ENCODE assay signal across 30 cellular contexts in the genomic region with DNA sequence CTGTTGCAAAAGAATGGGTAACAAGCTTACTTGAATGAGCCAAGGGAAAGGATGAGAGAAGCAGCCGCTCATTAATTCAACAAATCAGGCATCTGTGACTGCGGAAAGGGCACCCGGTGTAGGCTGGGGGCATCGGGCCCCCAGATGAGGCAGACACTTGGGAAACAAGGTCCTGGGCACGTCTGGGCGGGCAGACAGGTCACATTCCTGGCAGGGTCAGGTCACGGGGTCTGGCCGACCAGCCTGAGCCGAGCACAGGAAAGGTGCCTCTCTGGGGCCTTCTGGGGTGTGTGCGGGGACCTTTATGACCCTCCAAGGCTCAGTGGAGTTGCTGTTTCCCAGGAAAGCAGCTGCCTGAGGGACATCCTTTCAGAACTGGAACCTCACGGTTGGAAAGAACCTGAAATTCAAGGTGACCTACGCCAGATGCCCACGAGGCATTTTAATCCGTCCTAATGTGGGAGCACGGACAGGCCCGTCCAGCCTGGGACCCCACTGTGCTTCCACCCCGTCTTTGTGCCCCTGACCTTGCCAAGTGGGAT. TPM values are rescaled to one million over a fixed set of nuclear protein-coding genes. Genes with fewer than 3 reads are reported as not detected.
A peak's percentile ranks its signal among the peaks of the same experiment; 100 is the strongest.
DNase-seq lines count a peak whose midpoint lies in the region; ATAC-seq, FAIRE-seq and TF ChIP-seq lines count a peak whose summit lies in the region.
"Had no signal": no experiment of that assay in that cellular context is flagged by ENCODE, and none has a peak within 500 bp of the region (broad histone marks: within the 10 kb centered on the region; RNA-seq: fewer than 3 reads in every experiment).

No MANE protein-coding gene starts in this region.

- H3K4me3 ChIP-seq in kidney (ENCODE audit: low read length in 2 of 2) (no peak overlapping the region), neuronal stem cell (ENCODE audit: low read length in 2 of 2) (no peak overlapping the region)
- H3K4me3 ChIP-seq: adrenal gland, esophagus squamous epithelium, prostate gland, thoracic aorta had no signal

- H2BK120ac ChIP-seq in neuronal stem cell (ENCODE audit: low read depth, low read length) = no peak overlapping the region

- no peak overlapping the region for H2BK12ac ChIP-seq in neuronal stem cell (ENCODE audit: low read length)

- no peak overlapping the region for H3K27ac ChIP-seq in kidney (ENCODE audit: low read depth in 2 of 2, low read length in 2 of 2)
- H3K27ac ChIP-seq in neuronal stem cell (replicated peaks; ENCODE audit: low read length) = no peak overlapping the region
- H3K27ac ChIP-seq: adrenal gland, brain microvascular endothelial cell, esophagus squamous epithelium, prostate gland, thoracic aorta had no signal

- no peaks in the 10 kb centered on the region for H3K79me1 ChIP-seq in neuronal stem cell (ENCODE audit: low read depth, low read length)

- no peak overlapping the region for H3K4me2 ChIP-seq in neuronal stem cell (ENCODE audit: insufficient read depth, low read length, poor library complexity, severe bottlenecking)

- H3K18ac ChIP-seq in neuronal stem cell (ENCODE audit: low read length) = peak overlapping the region; percentile 56

- H4K8ac ChIP-seq in neuronal stem cell (ENCODE audit: low read depth, low read length) = no peak overlapping the region

- H3K36me3 Mint-ChIP-seq in activated CD8-positive, alpha-beta T cell treated with anti-CD3 and anti-CD28 coated beads for 36 hours (ENCODE audit: low read depth) = no peaks in the 10 kb centered on the region
- H3K36me3 Mint-ChIP-seq: stimulated activated naive B cell treated with anti-CD40 and anti-IgM and Interleukin-4, amounts not matched to agents 10 μg/mL and 1 μg/mL and 100 μg/mL, for 72 hours had no signal

- no peak overlapping the region for H3K27ac Mint-ChIP-seq in activated CD8-positive, alpha-beta T cell treated with anti-CD3 and anti-CD28 coated beads for 36 hours
- H3K27ac Mint-ChIP-seq: activated CD4-positive, alpha-beta T cell treated with anti-CD3 and anti-CD28 coated beads, Interleukin-2, amount 10 ng/mL, durations not matched to agents 7 days and 5 days; effector memory CD8-positive, alpha-beta T cell had no signal

- intact Hi-C loops in kidney (cut with DNase I) = no loop called here
- intact Hi-C loops in activated CD8-positive, alpha-beta T cell treated with anti-CD3 and anti-CD28 coated beads for 36 hours (cut with micrococcal nuclease) = no loop called here

- H3K4me1 Mint-ChIP-seq in activated CD8-positive, alpha-beta T cell treated with anti-CD3 and anti-CD28 coated beads for 36 hours (ENCODE audit: low read depth) = no peaks in the 10 kb centered on the region
- H3K4me1 Mint-ChIP-seq: activated CD4-positive, alpha-beta T cell treated with anti-CD3 and anti-CD28 coated beads, Interleukin-2, amount 10 ng/mL, durations not matched to agents 7 days and 5 days had no signal

- no peak for TF ChIP-seq CTCF in kidney (IDR thresholded peaks at IDR 0.05; ENCODE audit: borderline replicate concordance, extremely low read depth, insufficient read depth)
- no peak for TF ChIP-seq CTCF in activated CD8-positive, alpha-beta T cell treated with anti-CD3 and anti-CD28 coated beads for 36 hours (IDR thresholded peaks at IDR 0.05)

- no peak overlapping the region for H3K4ac ChIP-seq in neuronal stem cell (ENCODE audit: low read length)

- H3K4me3 Mint-ChIP-seq in activated CD8-positive, alpha-beta T cell treated with anti-CD3 and anti-CD28 coated beads for 36 hours = no peak overlapping the region
- H3K4me3 Mint-ChIP-seq: activated CD4-positive, alpha-beta T cell treated with anti-CD3 and anti-CD28 coated beads, Interleukin-2, amount 10 ng/mL, durations not matched to agents 7 days and 5 days; effector memory CD8-positive, alpha-beta T cell; nephron; stimulated activated naive B cell treated with anti-CD40 and anti-IgM and Interleukin-4, amounts not matched to agents 10 μg/mL and 1 μg/mL and 100 μg/mL, for 72 hours had no signal

- peaks cover 3% of the 10 kb centered on the region for H3K27me3 Mint-ChIP-seq in activated CD8-positive, alpha-beta T cell treated with anti-CD3 and anti-CD28 coated beads for 36 hours
- H3K27me3 Mint-ChIP-seq: activated CD4-positive, alpha-beta T cell treated with anti-CD3 and anti-CD28 coated beads, Interleukin-2, amount 10 ng/mL, durations not matched to agents 7 days and 5 days had no signal

- DNase-seq in activated T-cell treated with anti-CD3 and anti-CD28 coated beads, Interleukin-2, amount 50 U/mL, for 48 hours = peak; percentile 3 to 10
- DNase-seq in activated T-cell treated with anti-CD3 and anti-CD28 coated beads, Interleukin-2, amount 50 U/mL, for 1 hour = no peak
- DNase-seq in kidney (peak; percentile 81), neuronal stem cell (ENCODE audit: low spot score) (no peak), DMS79 (lab: John Stamatoyannopoulos, UW) (no peak), NCI-H187 (lab: John Stamatoyannopoulos, UW) (no peak)
- DNase-seq in effector CD4-positive, alpha-beta T cell = no peak
- DNase-seq in activated CD8-positive, alpha-beta T cell treated with anti-CD3 and anti-CD28 coated beads for 36 hours = no peak
- DNase-seq: activated CD4-positive, alpha-beta T cell treated with anti-CD3 and anti-CD28 coated beads, Interleukin-2, amount 10 ng/mL, durations not matched to agents 7 days and 5 days; activated T-cell treated with anti-CD3 and anti-CD28 coated beads for 4 hours; BE2C; brain microvascular endothelial cell; effector memory CD8-positive, alpha-beta T cell; esophagus squamous epithelium; kidney glomerular epithelial cell; NCI-H1417 treated with DMSO at 0.1 percent for 48 hours; NCI-H2107; NCI-H510A; small intestine; stimulated activated CD4-positive, alpha-beta T cell treated with anti-CD3 and anti-CD28 coated beads, Interleukin-2, amount 100 ng/mL, for 48 hours; stimulated activated naive B cell treated with anti-CD40 and anti-IgM and Interleukin-4, amounts not matched to agents 10 μg/mL and 1 μg/mL and 100 μg/mL, for 72 hours; T-helper 2 cell had no signal

- no CpG with 5 or more reads among the region's 17 CpGs for WGBS in neuronal stem cell (ENCODE audit: extremely low coverage in 2 of 2, insufficient read length in 2 of 2, insufficient replicate concordance in 1 of 2), 2 donors

- H3K36me3 ChIP-seq in kidney (ENCODE audit: control insufficient read depth in 1 of 2, insufficient read depth in 2 of 2, low read length in 2 of 2) (peaks cover 0 to 4% of the 10 kb centered on the region in 2 donors), neuronal stem cell (replicated peaks in 1 of 2; ENCODE audit: control insufficient read depth in 2 of 2, insufficient read depth in 2 of 2, low read length in 2 of 2) (no peaks in the 10 kb centered on the region)
- H3K36me3 ChIP-seq: adrenal gland, BE2C, brain microvascular endothelial cell, prostate gland, thoracic aorta had no signal

- H2BK5ac ChIP-seq in neuronal stem cell (ENCODE audit: low read length) = no peak overlapping the region

- H3K23ac ChIP-seq in neuronal stem cell (ENCODE audit: low read depth, low read length, poor library complexity) = no peak overlapping the region

- peaks cover 0 to 31% (median 5%) of the 10 kb centered on the region in 3 experiments for H3K27me3 ChIP-seq in neuronal stem cell (ENCODE audit: control insufficient read depth in 3 of 3, insufficient read depth in 3 of 3, low read depth in 1 of 3, low read length in 3 of 3)
- H3K27me3 ChIP-seq: adrenal gland, esophagus squamous epithelium had no signal

- H3K9me3 Mint-ChIP-seq in activated CD8-positive, alpha-beta T cell treated with anti-CD3 and anti-CD28 coated beads for 36 hours = no peaks in the 10 kb centered on the region
- H3K9me3 Mint-ChIP-seq: activated CD4-positive, alpha-beta T cell treated with anti-CD3 and anti-CD28 coated beads, Interleukin-2, amount 10 ng/mL, durations not matched to agents 7 days and 5 days; effector memory CD8-positive, alpha-beta T cell; nephron; stimulated activated naive B cell treated with anti-CD40 and anti-IgM and Interleukin-4, amounts not matched to agents 10 μg/mL and 1 μg/mL and 100 μg/mL, for 72 hours had no signal

- H3K9ac ChIP-seq in kidney (ENCODE audit: low read length in 2 of 2) (no peak overlapping the region), neuronal stem cell (ENCODE audit: low read depth, low read length, poor library complexity) (no peak overlapping the region)

- no peak overlapping the region for H2AFZ ChIP-seq in neuronal stem cell (ENCODE audit: low read length)

- H2AK5ac ChIP-seq in neuronal stem cell (ENCODE audit: low read depth, low read length) = no peak overlapping the region

- no peak overlapping the region for H4K91ac ChIP-seq in neuronal stem cell (ENCODE audit: low read depth, low read length, poor library complexity)

- H3K14ac ChIP-seq in neuronal stem cell (ENCODE audit: low read length) = no peak overlapping the region

- no peak overlapping the region for H2BK15ac ChIP-seq in neuronal stem cell (ENCODE audit: low read length)

- H3K4me1 ChIP-seq in kidney (ENCODE audit: control insufficient read depth in 1 of 2, insufficient read depth in 1 of 2, low read depth in 1 of 2, low read length in 2 of 2) (peaks cover 0 to 8% of the 10 kb centered on the region in 2 donors), neuronal stem cell (ENCODE audit: control insufficient read depth in 2 of 2, insufficient read depth in 1 of 2, low read depth in 1 of 2, low read length in 2 of 2) (peaks cover 0 to 9% of the 10 kb centered on the region in 2 donors)
- H3K4me1 ChIP-seq: adrenal gland, BE2C, prostate gland had no signal

- POLR2A ChIA-PET in activated CD8-positive, alpha-beta T cell treated with anti-CD3 and anti-CD28 coated beads for 36 hours (lab: Charles Lee) = interaction anchor here (0.6 to 0.7 kb wide), 2 partner anchors 97 to 647 kb away, joined by 3 read pairs; no protein-coding TSS in a partner anchor

- CTCF ChIA-PET in activated CD8-positive, alpha-beta T cell treated with anti-CD3 and anti-CD28 coated beads for 36 hours (lab: Charles Lee) = interaction anchor here (1.0 kb wide), 1 partner anchor 38 kb away, joined by 3 read pairs; no protein-coding TSS in a partner anchor

- H3K9me3 ChIP-seq in kidney (ENCODE audit: control insufficient read depth in 1 of 2, low read length in 2 of 2) = no peaks in the 10 kb centered on the region
- H3K9me3 ChIP-seq in neuronal stem cell (replicated peaks in 1 of 2; ENCODE audit: control insufficient read depth in 2 of 2, insufficient read depth in 1 of 2, low read depth in 1 of 2, low read length in 2 of 2) = peaks cover 0 to 2% of the 10 kb centered on the region in 2 donors
- H3K9me3 ChIP-seq: adrenal gland, BE2C, esophagus squamous epithelium, prostate gland, thoracic aorta had no signal

- FAIRE-seq in kidney (lab: Jason Lieb, UNC) = no peak
- FAIRE-seq: A204.1, H54, small intestine had no signal

- no peak for ATAC-seq in activated CD8-positive, alpha-beta T cell treated with anti-CD3 and anti-CD28 coated beads for 36 hours
- ATAC-seq: effector memory CD8-positive, alpha-beta T cell; Panc1; stimulated activated naive B cell treated with anti-CD40 and anti-IgM and Interleukin-4, amounts not matched to agents 10 μg/mL and 1 μg/mL and 100 μg/mL, for 72 hours had no signal

RNA-seq across cellular contexts. Expression of a gene that starts 57.1 kb away (rescaled TPM):
- total RNA-seq in kidney = 139 TPM
- 59.3 TPM for polyA plus RNA-seq in kidney (ENCODE audit: insufficient read depth, low read depth, low replicate concordance)
- 0.73 TPM for polyA plus RNA-seq in neuronal stem cell (2013, experiment 1 of 2)
- 0.58 TPM for polyA plus RNA-seq in neuronal stem cell (2013, experiment 2 of 2)
- total RNA-seq in activated CD8-positive, alpha-beta T cell treated with anti-CD3 and anti-CD28 coated beads for 36 hours = not detected
- total RNA-seq: activated CD4-positive, alpha-beta T cell treated with anti-CD3 and anti-CD28 coated beads, Interleukin-2, amount 10 ng/mL, durations not matched to agents 7 days and 5 days; SK-MEL-5 had no signal

Comparison
In these comparisons a context has a peak if more than half of its experiments do, and no peak if none do; other contexts are left out.
1. DNase-seq: peak in activated T-cell treated with anti-CD3 and anti-CD28 coated beads, Interleukin-2, amount 50 U/mL, for 48 hours (2 of 2) and kidney (single experiment); none in activated T-cell treated with anti-CD3 and anti-CD28 coated beads, Interleukin-2, amount 50 U/mL, for 1 hour (single experiment), neuronal stem cell (single experiment), DMS79 (single experiment), effector CD4-positive, alpha-beta T cell (single experiment), NCI-H187 (0 of 2) and activated CD8-positive, alpha-beta T cell treated with anti-CD3 and anti-CD28 coated beads for 36 hours (single experiment).
2. RNA of a gene that starts 57.1 kb away (total RNA-seq): 139 TPM in kidney (single experiment); not detected in activated CD8-positive, alpha-beta T cell treated with anti-CD3 and anti-CD28 coated beads for 36 hours; every median in the first group is over 100 times any median in the second.